28 cellular contexts compared by ENCODE assay signal in the genomic region with DNA sequence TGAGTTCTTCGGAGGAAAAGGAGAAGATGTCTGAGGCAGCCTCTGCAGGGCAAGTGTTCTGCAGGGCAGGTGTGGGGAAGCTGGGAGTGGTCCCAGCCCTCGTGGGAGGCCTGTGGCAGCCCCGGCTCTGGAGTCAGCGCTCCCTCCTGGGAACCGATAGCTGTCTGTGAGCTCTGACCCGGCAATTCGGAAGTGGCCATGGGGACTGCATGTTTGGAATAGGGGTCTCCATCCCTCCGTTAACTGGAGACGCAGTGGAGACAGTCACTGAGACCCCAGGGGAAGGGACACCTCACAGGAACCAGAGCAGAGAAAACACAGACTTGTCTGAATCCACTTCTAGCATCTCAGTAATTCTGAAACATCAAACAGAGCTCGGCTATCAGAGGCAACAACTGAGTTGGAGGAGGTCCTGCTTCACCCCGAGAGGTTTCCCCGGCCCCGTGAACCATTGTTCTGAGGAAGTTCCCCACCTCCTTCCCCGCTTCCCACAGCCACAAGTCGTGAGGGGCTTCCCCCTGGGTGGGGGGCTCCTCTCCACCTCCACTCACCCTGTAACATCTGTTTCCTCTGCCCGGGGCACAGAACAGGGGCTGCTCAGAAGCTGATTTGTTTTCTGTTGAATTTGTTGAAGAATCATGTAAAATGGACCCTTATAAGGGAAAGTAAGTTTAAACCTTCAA.
"Had no signal": no experiment of that assay in that cellular context is flagged by ENCODE, and none has a peak within 500 bp of the region (broad histone marks: within the 10 kb centered on the region; RNA-seq: fewer than 3 reads in every experiment).

No MANE protein-coding gene starts in this region.

- H3K36me3 Mint-ChIP-seq: activated naive CD8-positive, alpha-beta T cell treated with anti-CD3 and anti-CD28 coated beads, Interleukin-2, amount 10 ng/mL, durations not matched to agents 7 days and 5 days; stimulated activated memory B cell treated with anti-CD40 and anti-IgM and Interleukin-4, amounts not matched to agents 10 μg/mL and 1 μg/mL and 100 μg/mL, for 72 hours; WTC11 had no signal

- H3K4me3 Mint-ChIP-seq: activated CD4-positive, alpha-beta T cell treated with anti-CD3 and anti-CD28 coated beads, Interleukin-2, amount 10 ng/mL, durations not matched to agents 7 days and 5 days; activated naive CD4-positive, alpha-beta T cell treated with anti-CD3 and anti-CD28 coated beads for 36 hours; activated naive CD8-positive, alpha-beta T cell treated with anti-CD3 and anti-CD28 coated beads, Interleukin-2, amount 10 ng/mL, durations not matched to agents 7 days and 5 days; stimulated activated memory B cell treated with anti-CD40 and anti-IgM and Interleukin-4, amounts not matched to agents 10 μg/mL and 1 μg/mL and 100 μg/mL, for 72 hours; T-helper 17 cell; WTC11 had no signal

- H3K4me1 ChIP-seq: prostate gland had no signal

- H3K9me3 Mint-ChIP-seq: activated CD4-positive, alpha-beta T cell treated with anti-CD3 and anti-CD28 coated beads, Interleukin-2, amount 10 ng/mL, durations not matched to agents 7 days and 5 days; activated naive CD4-positive, alpha-beta T cell treated with anti-CD3 and anti-CD28 coated beads for 36 hours; activated naive CD8-positive, alpha-beta T cell treated with anti-CD3 and anti-CD28 coated beads, Interleukin-2, amount 10 ng/mL, durations not matched to agents 7 days and 5 days; activated T-helper 2 cell treated with anti-CD3 and anti-CD28 coated beads, Interferon-gamma antibody, Interleukin-2, Interleukin-4, amounts not matched to agents 10 μg/mL and 5 μg/mL and 100 μg/mL, durations not matched to agents 14 hours and 24 hours and 36 hours; stimulated activated memory B cell treated with anti-CD40 and anti-IgM and Interleukin-4, amounts not matched to agents 10 μg/mL and 1 μg/mL and 100 μg/mL, for 72 hours; stimulated activated naive CD8-positive, alpha-beta T cell treated with anti-CD3 and anti-CD28 coated beads, Interleukin-15, amount 100 ng/mL, for 72 hours had no signal

- H3K27me3 ChIP-seq: ovary had no signal

- DNase-seq: activated CD4-positive, alpha-beta T cell treated with anti-CD3 and anti-CD28 coated beads for 1 hour; activated CD4-positive, alpha-beta T cell treated with anti-CD3 and anti-CD28 coated beads, Interleukin-2, amount 10 ng/mL, durations not matched to agents 7 days and 5 days; activated naive CD4-positive, alpha-beta T cell treated with anti-CD3 and anti-CD28 coated beads for 36 hours; activated naive CD8-positive, alpha-beta T cell treated with anti-CD3 and anti-CD28 coated beads, Interleukin-2, amount 10 ng/mL, durations not matched to agents 7 days and 5 days; activated T-cell treated with anti-CD3 and anti-CD28 coated beads, Interleukin-2, amount 50 U/mL, for 48 hours; amniotic stem cell; caudate nucleus; hippocampal formation; kidney; left colon; midbrain; naive thymus-derived CD4-positive, alpha-beta T cell; ovary; retina; sigmoid colon; small intestine; stimulated activated CD4-positive, alpha-beta T cell treated with anti-CD3 and anti-CD28 coated beads, Interleukin-4, amount 100 ng/mL, for 4 hours; stimulated activated CD8-positive, alpha-beta memory T cell treated with anti-CD3 and anti-CD28 coated beads, Interleukin-4, amount 100 ng/mL, for 48 hours; stimulated activated naive CD8-positive, alpha-beta T cell treated with anti-CD3 and anti-CD28 coated beads, Interleukin-15, amount 100 ng/mL, for 72 hours; substantia nigra; T-helper 17 cell; T1000 had no signal

- H3K27ac ChIP-seq: gastroesophageal sphincter, ovary, prostate gland, sigmoid colon, upper lobe of left lung had no signal

- H3K27ac Mint-ChIP-seq: activated CD4-positive, alpha-beta T cell treated with anti-CD3 and anti-CD28 coated beads, Interleukin-2, amount 10 ng/mL, durations not matched to agents 7 days and 5 days; activated naive CD4-positive, alpha-beta T cell treated with anti-CD3 and anti-CD28 coated beads for 36 hours; activated naive CD8-positive, alpha-beta T cell treated with anti-CD3 and anti-CD28 coated beads, Interleukin-2, amount 10 ng/mL, durations not matched to agents 7 days and 5 days; activated T-helper 2 cell treated with anti-CD3 and anti-CD28 coated beads, Interferon-gamma antibody, Interleukin-2, Interleukin-4, amounts not matched to agents 10 μg/mL and 5 μg/mL and 100 μg/mL, durations not matched to agents 14 hours and 24 hours and 36 hours; naive thymus-derived CD4-positive, alpha-beta T cell; stimulated activated memory B cell treated with anti-CD40 and anti-IgM and Interleukin-4, amounts not matched to agents 10 μg/mL and 1 μg/mL and 100 μg/mL, for 72 hours; stimulated activated naive CD8-positive, alpha-beta T cell treated with anti-CD3 and anti-CD28 coated beads, Interleukin-15, amount 100 ng/mL, for 72 hours; T-helper 17 cell; WTC11 had no signal

- H3K36me3 ChIP-seq: gastroesophageal sphincter, ovary, prostate gland, sigmoid colon, upper lobe of left lung had no signal

- H3K4me3 ChIP-seq: gastroesophageal sphincter, ovary, prostate gland, sigmoid colon, upper lobe of left lung had no signal

- H3K9me3 ChIP-seq: ovary, prostate gland had no signal
